In the genomic region with DNA sequence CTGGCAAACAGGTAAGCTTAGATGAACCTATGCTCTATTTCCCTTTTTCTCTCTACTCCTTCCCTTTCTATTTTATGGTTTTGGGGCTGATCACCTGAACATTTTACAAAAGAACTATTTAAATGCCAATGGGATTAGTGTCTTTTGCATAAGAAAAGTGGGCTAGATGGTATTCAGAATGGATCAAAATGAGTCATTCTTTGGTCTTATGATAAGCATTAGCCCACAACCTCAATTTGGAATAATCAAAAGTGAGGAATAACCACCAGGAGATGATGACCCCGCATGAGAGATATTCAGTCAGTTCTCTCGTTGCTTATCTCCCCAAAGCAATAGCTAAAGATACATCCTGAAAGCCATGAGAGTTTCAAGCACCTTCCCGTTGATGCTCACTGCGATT, we compare ENCODE assay signal across 32 cellular contexts.
"Had no signal": no experiment of that assay in that cellular context is flagged by ENCODE, and none has a peak within 500 bp of the region (broad histone marks: within the 10 kb centered on the region; RNA-seq: fewer than 3 reads in every experiment).

No MANE protein-coding gene starts in this region.

- H3K9me3 Mint-ChIP-seq: effector memory CD8-positive, alpha-beta T cell; nephron progenitor cell; type B pancreatic cell had no signal

- H3K4me1 Mint-ChIP-seq: immature natural killer cell; naive thymus-derived CD8-positive, alpha-beta T cell; stimulated activated effector memory CD8-positive, alpha-beta T cell treated with anti-CD3 and anti-CD28 coated beads, Interleukin-12 subunit alpha, Interleukin-12 subunit beta, amount 100 ng/mL, for 72 hours had no signal

- H3K36me3 ChIP-seq: esophagus squamous epithelium, heart right ventricle, lower lobe of right lung, ovary, sigmoid colon, stomach, tibial artery had no signal

- H3K27ac ChIP-seq: coronary artery, esophagus squamous epithelium, heart right ventricle, lower lobe of right lung, ovary, psoas muscle, sigmoid colon, stomach, testis, tibial artery had no signal

- H3K4me1 ChIP-seq: esophagus squamous epithelium, lower lobe of right lung, psoas muscle, sigmoid colon, stomach, testis, tibial artery had no signal

- FAIRE-seq: endometrium had no signal

- H3K4me3 Mint-ChIP-seq: effector memory CD8-positive, alpha-beta T cell; immature natural killer cell; naive thymus-derived CD8-positive, alpha-beta T cell; nephron progenitor cell; stimulated activated effector memory CD8-positive, alpha-beta T cell treated with anti-CD3 and anti-CD28 coated beads, Interleukin-12 subunit alpha, Interleukin-12 subunit beta, amount 100 ng/mL, for 72 hours; type B pancreatic cell had no signal

- H3K27me3 ChIP-seq: ovary, sigmoid colon, testis, tibial artery had no signal

- H3K36me3 Mint-ChIP-seq: immature natural killer cell; naive thymus-derived CD8-positive, alpha-beta T cell; type B pancreatic cell had no signal

- H3K4me3 ChIP-seq: coronary artery, esophagus squamous epithelium, heart right ventricle, lower lobe of right lung, ovary, psoas muscle, sigmoid colon, stomach, testis, tibial artery had no signal

- H3K27ac Mint-ChIP-seq: effector memory CD8-positive, alpha-beta T cell; immature natural killer cell; naive thymus-derived CD8-positive, alpha-beta T cell; nephron progenitor cell; stimulated activated effector memory CD8-positive, alpha-beta T cell treated with anti-CD3 and anti-CD28 coated beads, Interleukin-12 subunit alpha, Interleukin-12 subunit beta, amount 100 ng/mL, for 72 hours; type B pancreatic cell had no signal

- ATAC-seq: effector memory CD8-positive, alpha-beta T cell; heart right ventricle; left colon; left ventricle myocardium superior; lower lobe of right lung; naive thymus-derived CD8-positive, alpha-beta T cell; psoas muscle; right cardiac atrium; stimulated activated effector memory CD8-positive, alpha-beta T cell treated with anti-CD3 and anti-CD28 coated beads, Interleukin-12 subunit alpha, Interleukin-12 subunit beta, amount 100 ng/mL, for 72 hours had no signal

- DNase-seq: dermis blood vessel endothelial cell; effector memory CD8-positive, alpha-beta T cell; erythroblast; esophagus squamous epithelium; foreskin melanocyte; glutamatergic neuron; heart right ventricle; hippocampal formation; immature natural killer cell; islet precursor cell; kidney glomerular epithelial cell; left colon; left ventricle myocardium superior; lower lobe of right lung; naive thymus-derived CD8-positive, alpha-beta T cell; nephron progenitor cell; occipital lobe; ovary; posterior cingulate gyrus; psoas muscle; right cardiac atrium; sigmoid colon; stimulated activated CD4-positive, alpha-beta T cell treated with anti-CD3 and anti-CD28 coated beads, Interleukin-2, amount 100 ng/mL, for 24 hours; stimulated activated CD4-positive, alpha-beta T cell treated with anti-CD3 and anti-CD28 coated beads, Interleukin-4, amount 100 ng/mL, for 24 hours; stimulated activated naive CD4-positive, alpha-beta T cell treated with Interleukin-2 at 50 U/mL for 16 hours; stomach; testis; tibial artery had no signal

- H3K9me3 ChIP-seq: esophagus squamous epithelium, lower lobe of right lung, ovary, psoas muscle, sigmoid colon, stomach, testis, tibial artery had no signal
